Comparison of ENCODE assay signal across 22 cellular contexts in the genomic region with DNA sequence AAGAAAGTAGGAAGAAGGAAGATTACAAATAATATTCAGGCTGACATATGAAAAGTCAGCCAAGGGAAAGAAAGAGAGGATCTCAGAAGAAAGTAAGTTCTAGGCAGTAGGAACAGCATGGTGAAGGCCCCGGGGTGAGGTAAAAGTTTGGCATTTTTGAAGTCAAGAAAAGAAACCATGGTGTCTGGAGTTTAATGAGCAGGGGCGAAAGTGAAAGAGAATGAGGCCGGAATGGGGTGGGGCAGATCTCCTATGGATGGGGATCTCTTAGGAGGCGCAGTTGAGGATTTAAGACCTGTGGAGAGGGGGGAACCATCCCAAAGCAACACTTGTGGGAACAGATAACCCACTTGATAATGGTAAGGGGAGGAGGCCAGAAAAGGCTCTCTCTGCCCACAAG.
"Had no signal": no experiment of that assay in that cellular context is flagged by ENCODE, and none has a peak within 500 bp of the region (broad histone marks: within the 10 kb centered on the region; RNA-seq: fewer than 3 reads in every experiment).

No MANE protein-coding gene starts in this region.

- H3K36me3 ChIP-seq: breast epithelium, heart left ventricle, lower lobe of right lung, ovary, upper lobe of left lung had no signal

- H3K9me3 ChIP-seq: breast epithelium, heart left ventricle, lower lobe of right lung, ovary, upper lobe of left lung had no signal

- DNase-seq: activated CD4-positive, alpha-beta T cell treated with anti-CD3 and anti-CD28 coated beads for 4 hours; activated CD4-positive, alpha-beta T cell treated with anti-CD3 and anti-CD28 coated beads, Interleukin-2, amount 50 U/mL, for 4 hours; activated naive CD4-positive, alpha-beta T cell; activated T-cell treated with anti-CD3 and anti-CD28 coated beads for 4 hours; activated T-cell treated with anti-CD3 and anti-CD28 coated beads, Interleukin-2, amount 50 U/mL, for 72 hours; central memory CD4-positive, alpha-beta T cell; effector memory CD4-positive, alpha-beta T cell; foreskin fibroblast; heart left ventricle; hypothalamus; immature natural killer cell; kidney; lower lobe of right lung; mesenchymal stem cell; naive B cell; retina; stimulated activated CD4-positive, alpha-beta T cell treated with anti-CD3 and anti-CD28 coated beads, Interleukin-4, amount 100 ng/mL, for 24 hours; substantia nigra; upper lobe of left lung had no signal

- H3K27ac ChIP-seq: breast epithelium, lower lobe of right lung, ovary, skin epidermis had no signal

- H3K4me3 ChIP-seq: breast epithelium, heart left ventricle, lower lobe of right lung, ovary, skin epidermis, upper lobe of left lung had no signal

- H3K4me1 ChIP-seq: breast epithelium had no signal

- H3K27me3 ChIP-seq: breast epithelium, heart left ventricle, ovary, upper lobe of left lung had no signal
